In genomic region chr7:49892473-49892872, GRCh38 we compare ENCODE assay signal across 36 cellular contexts.
"Had no signal": no experiment of that assay in that cellular context is flagged by ENCODE, and none has a peak within 500 bp of the region (broad histone marks: within the 10 kb centered on the region; RNA-seq: fewer than 3 reads in every experiment).

No MANE protein-coding gene starts in this region.

- FAIRE-seq: astrocyte, TTC549 had no signal

- H3K27ac ChIP-seq: adrenal gland, body of pancreas, brain microvascular endothelial cell, breast epithelium, colonic mucosa, VCaP had no signal

- ATAC-seq: activated CD8-positive, alpha-beta T cell treated with anti-CD3 and anti-CD28 coated beads for 36 hours; activated naive CD4-positive, alpha-beta T cell treated with anti-CD3 and anti-CD28 coated beads, Interleukin-2, amount 50 U/mL, for 72 hours; activated T-cell treated with anti-CD3 and anti-CD28 coated beads, Interleukin-2, amount 50 U/mL, for 4 hours; activated T-cell treated with anti-CD3 and anti-CD28 coated beads, Interleukin-2, amount 50 U/mL, for 72 hours; activated T-helper 17 cell treated with anti-CD3 and anti-CD28 coated beads, Interleukin-2, amount 50 U/mL, for 72 hours; body of pancreas had no signal

- H3K9me3 ChIP-seq: adrenal gland, body of pancreas, breast epithelium, colonic mucosa had no signal

- H3K27ac Mint-ChIP-seq: activated B cell treated with CpG ODN at 0.5 μM for 24 hours; activated CD4-positive, alpha-beta memory T cell treated with anti-CD3 and anti-CD28 coated beads for 36 hours; activated CD4-positive, alpha-beta T cell treated with anti-CD3 and anti-CD28 coated beads, Interleukin-2, amount 10 ng/mL, durations not matched to agents 24 days and 14 days; activated CD8-positive, alpha-beta T cell treated with anti-CD3 and anti-CD28 coated beads for 36 hours; activated naive CD4-positive, alpha-beta T cell treated with anti-CD3 and anti-CD28 coated beads for 36 hours; activated naive CD4-positive, alpha-beta T cell treated with anti-CD3 and anti-CD28 coated beads, Interleukin-2, amount 50 U/mL, for 72 hours; activated naive CD8-positive, alpha-beta T cell treated with anti-CD3 and anti-CD28 coated beads for 36 hours; activated T-cell treated with anti-CD3 and anti-CD28 coated beads, Interleukin-2, amount 50 U/mL, for 72 hours; activated T-helper 1 cell treated with anti-CD3 and anti-CD28 coated beads, Interleukin-12 subunit alpha, Interleukin-12 subunit beta, Interleukin-2, Interleukin-4 antibody, amounts not matched to agents 30 ng/mL and 10 ng/mL and 1 ng/mL, durations not matched to agents 14 hours and 24 hours and 36 hours; activated T-helper 17 cell treated with anti-CD3 and anti-CD28 coated beads, Interleukin-2, amount 50 U/mL, for 72 hours; T-helper 2 cell treated with Interferon-gamma antibody and Interleukin-4, amounts not matched to agents 5 μg/mL and 100 μg/mL, for 36 hours had no signal

- H3K36me3 ChIP-seq: adrenal gland, brain microvascular endothelial cell, breast epithelium, colonic mucosa had no signal

- H3K4me1 ChIP-seq: adrenal gland, body of pancreas, breast epithelium, colonic mucosa had no signal

- H3K4me3 Mint-ChIP-seq: activated B cell treated with CpG ODN at 0.5 μM for 24 hours; activated CD4-positive, alpha-beta memory T cell treated with anti-CD3 and anti-CD28 coated beads for 36 hours; activated CD4-positive, alpha-beta T cell treated with anti-CD3 and anti-CD28 coated beads, Interleukin-2, amount 10 ng/mL, durations not matched to agents 24 days and 14 days; activated CD8-positive, alpha-beta T cell treated with anti-CD3 and anti-CD28 coated beads for 36 hours; activated naive CD4-positive, alpha-beta T cell treated with anti-CD3 and anti-CD28 coated beads for 36 hours; activated naive CD8-positive, alpha-beta T cell treated with anti-CD3 and anti-CD28 coated beads for 36 hours; activated T-cell treated with anti-CD3 and anti-CD28 coated beads, Interleukin-2, amount 50 U/mL, for 4 hours; activated T-cell treated with anti-CD3 and anti-CD28 coated beads, Interleukin-2, amount 50 U/mL, for 72 hours; activated T-helper 1 cell treated with anti-CD3 and anti-CD28 coated beads, Interleukin-12 subunit alpha, Interleukin-12 subunit beta, Interleukin-2, Interleukin-4 antibody, amounts not matched to agents 30 ng/mL and 10 ng/mL and 1 ng/mL, durations not matched to agents 14 hours and 24 hours and 36 hours; activated T-helper 17 cell treated with anti-CD3 and anti-CD28 coated beads, Interleukin-2, amount 50 U/mL, for 72 hours; T-helper 2 cell treated with Interferon-gamma antibody and Interleukin-4, amounts not matched to agents 5 μg/mL and 100 μg/mL, for 36 hours had no signal

- DNase-seq: activated B cell treated with CpG ODN at 0.5 μM for 24 hours; activated CD4-positive, alpha-beta memory T cell treated with anti-CD3 and anti-CD28 coated beads for 36 hours; activated CD4-positive, alpha-beta T cell treated with anti-CD3 and anti-CD28 coated beads for 4 hours; activated CD4-positive, alpha-beta T cell treated with anti-CD3 and anti-CD28 coated beads, Interleukin-2, amount 10 ng/mL, durations not matched to agents 24 days and 14 days; activated CD4-positive, alpha-beta T cell treated with anti-CD3 and anti-CD28 coated beads, Interleukin-2, amount 50 U/mL, for 1 hour; activated CD4-positive, alpha-beta T cell treated with anti-CD3 and anti-CD28 coated beads, Interleukin-2, amount 50 U/mL, for 4 hours; activated CD4-positive, CD25-positive, alpha-beta regulatory T cell treated with anti-CD3 and anti-CD28 coated beads, Interleukin-2, amount 50 U/mL, for 72 hours; activated CD8-positive, alpha-beta memory T cell treated with anti-CD3 and anti-CD28 coated beads, Interleukin-2, amount 50 U/mL, for 4 hours; activated CD8-positive, alpha-beta T cell treated with anti-CD3 and anti-CD28 coated beads for 36 hours; activated effector memory CD4-positive, alpha-beta T cell treated with anti-CD3 and anti-CD28 coated beads, Interleukin-2, amount 50 U/mL, for 16 hours; activated gamma-delta T cell treated with Interleukin-2 at 50 U/mL for 16 hours; activated naive CD4-positive, alpha-beta T cell; activated naive CD4-positive, alpha-beta T cell treated with anti-CD3 and anti-CD28 coated beads for 36 hours; activated naive CD4-positive, alpha-beta T cell treated with anti-CD3 and anti-CD28 coated beads, Interleukin-2, amount 50 U/mL, for 16 hours; activated naive CD8-positive, alpha-beta T cell treated with anti-CD3 and anti-CD28 coated beads for 36 hours; activated T-cell treated with anti-CD3 and anti-CD28 coated beads for 4 hours; activated T-cell treated with anti-CD3 and anti-CD28 coated beads, Interleukin-2, amount 50 U/mL, for 1 hour; activated T-cell treated with anti-CD3 and anti-CD28 coated beads, Interleukin-2, amount 50 U/mL, for 4 hours; activated T-cell treated with anti-CD3 and anti-CD28 coated beads, Interleukin-2, amount 50 U/mL, for 72 hours; adrenal gland; amniotic stem cell; aorta; body of pancreas; brain microvascular endothelial cell; central memory CD4-positive, alpha-beta T cell; colonic mucosa; T-helper 2 cell; T-helper 9 cell had no signal

- H3K27me3 ChIP-seq: adrenal gland, body of pancreas, brain microvascular endothelial cell, breast epithelium, colonic mucosa had no signal

- H3K4me3 ChIP-seq: adrenal gland, body of pancreas, breast epithelium, colonic mucosa had no signal

- H3K36me3 Mint-ChIP-seq: activated CD4-positive, alpha-beta memory T cell treated with anti-CD3 and anti-CD28 coated beads for 36 hours; activated naive CD4-positive, alpha-beta T cell treated with anti-CD3 and anti-CD28 coated beads, Interleukin-2, amount 50 U/mL, for 72 hours; activated naive CD8-positive, alpha-beta T cell treated with anti-CD3 and anti-CD28 coated beads for 36 hours had no signal

- H3K9me3 Mint-ChIP-seq: activated CD4-positive, alpha-beta memory T cell treated with anti-CD3 and anti-CD28 coated beads for 36 hours; activated CD4-positive, alpha-beta T cell treated with anti-CD3 and anti-CD28 coated beads, Interleukin-2, amount 10 ng/mL, durations not matched to agents 24 days and 14 days; activated CD8-positive, alpha-beta T cell treated with anti-CD3 and anti-CD28 coated beads for 36 hours; activated naive CD4-positive, alpha-beta T cell treated with anti-CD3 and anti-CD28 coated beads for 36 hours; activated naive CD4-positive, alpha-beta T cell treated with anti-CD3 and anti-CD28 coated beads, Interleukin-2, amount 50 U/mL, for 72 hours; activated T-cell treated with anti-CD3 and anti-CD28 coated beads, Interleukin-2, amount 50 U/mL, for 4 hours; activated T-cell treated with anti-CD3 and anti-CD28 coated beads, Interleukin-2, amount 50 U/mL, for 72 hours; activated T-helper 1 cell treated with anti-CD3 and anti-CD28 coated beads, Interleukin-12 subunit alpha, Interleukin-12 subunit beta, Interleukin-2, Interleukin-4 antibody, amounts not matched to agents 30 ng/mL and 10 ng/mL and 1 ng/mL, durations not matched to agents 14 hours and 24 hours and 36 hours; T-helper 2 cell treated with Interferon-gamma antibody and Interleukin-4, amounts not matched to agents 5 μg/mL and 100 μg/mL, for 36 hours had no signal

- H3K4me1 Mint-ChIP-seq: activated B cell treated with CpG ODN at 0.5 μM for 24 hours; activated CD4-positive, alpha-beta T cell treated with anti-CD3 and anti-CD28 coated beads, Interleukin-2, amount 10 ng/mL, durations not matched to agents 24 days and 14 days; activated naive CD8-positive, alpha-beta T cell treated with anti-CD3 and anti-CD28 coated beads for 36 hours; activated T-helper 17 cell treated with anti-CD3 and anti-CD28 coated beads, Interleukin-2, amount 50 U/mL, for 72 hours had no signal

- H3K27me3 Mint-ChIP-seq: activated B cell treated with CpG ODN at 0.5 μM for 24 hours; activated CD4-positive, alpha-beta T cell treated with anti-CD3 and anti-CD28 coated beads, Interleukin-2, amount 10 ng/mL, durations not matched to agents 24 days and 14 days had no signal
